16 cellular contexts compared by ENCODE assay signal in genomic region chr21:43853851-43854772, GRCh38. TPM values are rescaled to one million over a fixed set of nuclear protein-coding genes. Genes with fewer than 3 reads are reported as not detected.
A peak's percentile ranks its signal among the peaks of the same experiment; 100 is the strongest.
DNase-seq lines count a peak whose midpoint lies in the region; ATAC-seq and FAIRE-seq lines count a peak whose summit lies in the region.
"Had no signal": no experiment of that assay in that cellular context is flagged by ENCODE, and none has a peak within 500 bp of the region (broad histone marks: within the 10 kb centered on the region; RNA-seq: fewer than 3 reads in every experiment).

No MANE protein-coding gene starts in this region.

- ATAC-seq in HG02798 (IDR thresholded peaks at IDR 0.05; ENCODE audit: poor library complexity, unreplicated experiment) (peak; percentile 13), HG03442 (IDR thresholded peaks at IDR 0.05; ENCODE audit: unreplicated experiment) (no peak), HG02642 (IDR thresholded peaks at IDR 0.05; ENCODE audit: poor library complexity, unreplicated experiment) (no peak)
- ATAC-seq in activated CD8-positive, alpha-beta T cell treated with anti-CD3 and anti-CD28 coated beads, Interleukin-2, amount 10 ng/mL, durations not matched to agents 7 days and 5 days = peak; percentile 2
- ATAC-seq: CD8-positive, alpha-beta T cell had no signal

- peaks cover 13% of the 10 kb centered on the region for H3K9me3 Mint-ChIP-seq in activated CD4-positive, alpha-beta memory T cell treated with anti-CD3 and anti-CD28 coated beads, Interleukin-2, amount 10 ng/mL, durations not matched to agents 7 days and 5 days
- peaks cover 5% of the 10 kb centered on the region for H3K9me3 Mint-ChIP-seq in activated CD4-positive, alpha-beta memory T cell treated with anti-CD3 and anti-CD28 coated beads for 36 hours
- H3K9me3 Mint-ChIP-seq in activated CD8-positive, alpha-beta T cell treated with anti-CD3 and anti-CD28 coated beads, Interleukin-2, amount 10 ng/mL, durations not matched to agents 7 days and 5 days (ENCODE audit: insufficient read depth) = peaks cover 3% of the 10 kb centered on the region
- H3K9me3 Mint-ChIP-seq: CD8-positive, alpha-beta T cell had no signal

- peaks cover 45% of the 10 kb centered on the region for H3K4me1 Mint-ChIP-seq in activated CD4-positive, alpha-beta memory T cell treated with anti-CD3 and anti-CD28 coated beads, Interleukin-2, amount 10 ng/mL, durations not matched to agents 7 days and 5 days
- peaks cover 17% of the 10 kb centered on the region for H3K4me1 Mint-ChIP-seq in activated CD4-positive, alpha-beta memory T cell treated with anti-CD3 and anti-CD28 coated beads for 36 hours (ENCODE audit: low read depth)
- H3K4me1 Mint-ChIP-seq in activated CD8-positive, alpha-beta T cell treated with anti-CD3 and anti-CD28 coated beads, Interleukin-2, amount 10 ng/mL, durations not matched to agents 7 days and 5 days (ENCODE audit: low read depth) = peaks cover 43% of the 10 kb centered on the region

- peaks cover 12% of the 10 kb centered on the region for H3K36me3 Mint-ChIP-seq in activated CD4-positive, alpha-beta memory T cell treated with anti-CD3 and anti-CD28 coated beads, Interleukin-2, amount 10 ng/mL, durations not matched to agents 7 days and 5 days (ENCODE audit: low read depth)
- no peaks in the 10 kb centered on the region for H3K36me3 Mint-ChIP-seq in activated CD4-positive, alpha-beta memory T cell treated with anti-CD3 and anti-CD28 coated beads for 36 hours
- H3K36me3 Mint-ChIP-seq in activated CD8-positive, alpha-beta T cell treated with anti-CD3 and anti-CD28 coated beads, Interleukin-2, amount 10 ng/mL, durations not matched to agents 7 days and 5 days (ENCODE audit: low read depth) = peaks cover 6% of the 10 kb centered on the region
- H3K36me3 Mint-ChIP-seq: CD8-positive, alpha-beta T cell had no signal

- intact Hi-C loops in activated CD4-positive, alpha-beta memory T cell treated with anti-CD3 and anti-CD28 coated beads for 36 hours (cut with micrococcal nuclease) = no loop called here
- intact Hi-C loops in posterior vena cava (cut with DNase I) = no loop called here

- no peaks in the 10 kb centered on the region for H3K27me3 Mint-ChIP-seq in activated CD4-positive, alpha-beta memory T cell treated with anti-CD3 and anti-CD28 coated beads, Interleukin-2, amount 10 ng/mL, durations not matched to agents 7 days and 5 days
- peaks cover 14% of the 10 kb centered on the region for H3K27me3 Mint-ChIP-seq in activated CD4-positive, alpha-beta memory T cell treated with anti-CD3 and anti-CD28 coated beads for 36 hours
- no peaks in the 10 kb centered on the region for H3K27me3 Mint-ChIP-seq in activated CD8-positive, alpha-beta T cell treated with anti-CD3 and anti-CD28 coated beads, Interleukin-2, amount 10 ng/mL, durations not matched to agents 7 days and 5 days (ENCODE audit: low read depth)

- H3K4me3 Mint-ChIP-seq in activated CD4-positive, alpha-beta memory T cell treated with anti-CD3 and anti-CD28 coated beads, Interleukin-2, amount 10 ng/mL, durations not matched to agents 7 days and 5 days = peak overlapping the region; percentile 54
- H3K4me3 Mint-ChIP-seq in activated CD4-positive, alpha-beta memory T cell treated with anti-CD3 and anti-CD28 coated beads for 36 hours = no peak overlapping the region
- H3K4me3 Mint-ChIP-seq in activated CD8-positive, alpha-beta T cell treated with anti-CD3 and anti-CD28 coated beads, Interleukin-2, amount 10 ng/mL, durations not matched to agents 7 days and 5 days = peak overlapping the region; percentile 68
- H3K4me3 Mint-ChIP-seq: CD8-positive, alpha-beta T cell; nephron progenitor cell had no signal

- CTCF ChIA-PET in activated CD4-positive, alpha-beta memory T cell treated with anti-CD3 and anti-CD28 coated beads, Interleukin-2, amount 10 ng/mL, durations not matched to agents 7 days and 5 days (lab: Charles Lee) = no interaction called here
- CTCF ChIA-PET in activated CD4-positive, alpha-beta memory T cell treated with anti-CD3 and anti-CD28 coated beads for 36 hours (lab: Charles Lee) = no interaction called here
- CTCF ChIA-PET in activated CD8-positive, alpha-beta T cell treated with anti-CD3 and anti-CD28 coated beads, Interleukin-2, amount 10 ng/mL, durations not matched to agents 7 days and 5 days (lab: Charles Lee) = interaction anchor here (1.2 kb wide), 1 partner anchor 10 kb away, joined by 3 read pairs; no protein-coding TSS in a partner anchor

- peak overlapping the region; percentile 93 for H3K27ac Mint-ChIP-seq in activated CD4-positive, alpha-beta memory T cell treated with anti-CD3 and anti-CD28 coated beads, Interleukin-2, amount 10 ng/mL, durations not matched to agents 7 days and 5 days
- H3K27ac Mint-ChIP-seq in activated CD4-positive, alpha-beta memory T cell treated with anti-CD3 and anti-CD28 coated beads for 36 hours = no peak overlapping the region
- peak overlapping the region; percentile 95 for H3K27ac Mint-ChIP-seq in activated CD8-positive, alpha-beta T cell treated with anti-CD3 and anti-CD28 coated beads, Interleukin-2, amount 10 ng/mL, durations not matched to agents 7 days and 5 days
- H3K27ac Mint-ChIP-seq: CD8-positive, alpha-beta T cell; nephron progenitor cell had no signal

- FAIRE-seq in urothelium cell line (lab: Jason Lieb, UNC) = no peak
- FAIRE-seq: bronchial epithelial cell, RCC 7860 had no signal

- POLR2A ChIA-PET in activated CD4-positive, alpha-beta memory T cell treated with anti-CD3 and anti-CD28 coated beads, Interleukin-2, amount 10 ng/mL, durations not matched to agents 7 days and 5 days (lab: Charles Lee) = interaction anchor here (1.1 to 1.5 kb wide), 3 partner anchors 10 to 30 kb away, joined by 4 to 8 read pairs (median 5); no protein-coding TSS in a partner anchor
- POLR2A ChIA-PET in activated CD4-positive, alpha-beta memory T cell treated with anti-CD3 and anti-CD28 coated beads for 36 hours (lab: Charles Lee) = interaction anchor here (1.3 kb wide), 1 partner anchor 39 kb away, joined by 3 read pairs; no protein-coding TSS in a partner anchor
- POLR2A ChIA-PET in activated CD8-positive, alpha-beta T cell treated with anti-CD3 and anti-CD28 coated beads, Interleukin-2, amount 10 ng/mL, durations not matched to agents 7 days and 5 days (lab: Charles Lee) = interaction anchor here (0.6 kb wide), 1 partner anchor 59 kb away, joined by 3 read pairs; no protein-coding TSS in a partner anchor

- no peak for DNase-seq in activated CD4-positive, alpha-beta memory T cell treated with anti-CD3 and anti-CD28 coated beads, Interleukin-2, amount 10 ng/mL, durations not matched to agents 7 days and 5 days
- DNase-seq in activated CD4-positive, alpha-beta memory T cell treated with anti-CD3 and anti-CD28 coated beads for 36 hours = no peak
- DNase-seq in activated CD8-positive, alpha-beta T cell treated with anti-CD3 and anti-CD28 coated beads, Interleukin-2, amount 10 ng/mL, durations not matched to agents 7 days and 5 days = no peak
- DNase-seq in posterior vena cava (ENCODE audit: low spot score) = peak; percentile 73
- no peak for DNase-seq in urothelium cell line (ENCODE audit: low spot score)
- DNase-seq: CD8-positive, alpha-beta T cell; islet precursor cell; NCI-H2107; NCI-H82; nephron progenitor cell; retina had no signal

RNA-seq across cellular contexts. Expression of gene AGPAT3, which starts 10.9 kb away (rescaled TPM):
- 100 to 1,000 TPM; 101 to 102 TPM for total RNA-seq in activated CD4-positive, alpha-beta memory T cell treated with anti-CD3 and anti-CD28 coated beads, Interleukin-2, amount 10 ng/mL, durations not matched to agents 7 days and 5 days
- total RNA-seq in activated CD4-positive, alpha-beta memory T cell treated with anti-CD3 and anti-CD28 coated beads for 36 hours = 10 to 100 TPM; 71.4 to 82.4 TPM
- 10 to 100 TPM; 70.4 to 72.5 TPM for total RNA-seq in activated CD8-positive, alpha-beta T cell treated with anti-CD3 and anti-CD28 coated beads, Interleukin-2, amount 10 ng/mL, durations not matched to agents 7 days and 5 days
- total RNA-seq in posterior vena cava = 10 to 100 TPM; 35.3 to 43.2 TPM

Comparison
In these comparisons a context has a peak if more than half of its experiments do, and no peak if none do; other contexts are left out.
1. ATAC-seq: peak in HG02798 (single experiment) and activated CD8-positive, alpha-beta T cell treated with anti-CD3 and anti-CD28 coated beads, Interleukin-2, amount 10 ng/mL, durations not matched to agents 7 days and 5 days (single experiment); none in HG03442 (single experiment) and HG02642 (single experiment).